9 cellular contexts compared by ENCODE assay signal in genomic region chr10:32943854-32944661, GRCh38. TPM values are rescaled to one million over a fixed set of nuclear protein-coding genes. Genes with fewer than 3 reads are reported as not detected.
A peak's percentile ranks its signal among the peaks of the same experiment; 100 is the strongest.
DNase-seq lines count a peak whose midpoint lies in the region; ATAC-seq and TF ChIP-seq lines count a peak whose summit lies in the region.
"Had no signal": no experiment of that assay in that cellular context is flagged by ENCODE, and none has a peak within 500 bp of the region (broad histone marks: within the 10 kb centered on the region; RNA-seq: fewer than 3 reads in every experiment).

No MANE protein-coding gene starts in this region.

- TF ChIP-seq POLR2A in erythroblast (IDR thresholded peaks at IDR 0.05; ENCODE audit: low read length): no peak

- CTCF ChIA-PET in CD4-positive, alpha-beta T cell (lab: Charles Lee): no interaction called here
- CTCF ChIA-PET in naive thymus-derived CD4-positive, alpha-beta T cell (lab: Charles Lee): no interaction called here
- CTCF ChIA-PET in activated naive CD4-positive, alpha-beta T cell treated with anti-CD3 and anti-CD28 coated beads for 36 hours (lab: Charles Lee): no interaction called here

- H3K27ac Mint-ChIP-seq in CD4-positive, alpha-beta T cell: peak overlapping the region; percentile 43
- H3K27ac Mint-ChIP-seq in IgD-negative memory B cell: peak overlapping the region; percentile 59 to 82 (median 71)
- H3K27ac Mint-ChIP-seq in naive thymus-derived CD4-positive, alpha-beta T cell: no peak overlapping the region
- no peak overlapping the region for H3K27ac Mint-ChIP-seq in activated naive CD4-positive, alpha-beta T cell treated with anti-CD3 and anti-CD28 coated beads for 36 hours
- H3K27ac Mint-ChIP-seq in activated naive CD8-positive, alpha-beta T cell treated with anti-CD3 and anti-CD28 coated beads, Interleukin-2, amount 50 U/mL, for 24 hours: no peak overlapping the region

- no peaks in the 10 kb centered on the region for H3K9me3 Mint-ChIP-seq in CD4-positive, alpha-beta T cell
- no peaks in the 10 kb centered on the region for H3K9me3 Mint-ChIP-seq in IgD-negative memory B cell
- H3K9me3 Mint-ChIP-seq in naive thymus-derived CD4-positive, alpha-beta T cell: peaks cover 0 to 1% (median 0%) of the 10 kb centered on the region in 11 donors
- H3K9me3 Mint-ChIP-seq in activated naive CD4-positive, alpha-beta T cell treated with anti-CD3 and anti-CD28 coated beads for 36 hours: no peaks in the 10 kb centered on the region
- no peaks in the 10 kb centered on the region for H3K9me3 Mint-ChIP-seq in activated naive CD8-positive, alpha-beta T cell treated with anti-CD3 and anti-CD28 coated beads, Interleukin-2, amount 50 U/mL, for 24 hours

- H3K4me1 ChIP-seq in naive thymus-derived CD4-positive, alpha-beta T cell (ENCODE audit: control insufficient read depth in 2 of 2, insufficient read depth in 2 of 2, low read length in 2 of 2): peaks cover 5 to 38% of the 10 kb centered on the region in 2 donors

- POLR2A ChIA-PET in CD4-positive, alpha-beta T cell (lab: Charles Lee): interaction anchor here (0.6 to 1.0 kb wide), 4 partner anchors 9 to 32 kb away, joined by 3 read pairs; no protein-coding TSS in a partner anchor
- POLR2A ChIA-PET in naive thymus-derived CD4-positive, alpha-beta T cell (lab: Charles Lee): no interaction called here

- peaks cover 77% of the 10 kb centered on the region for H3K4me1 Mint-ChIP-seq in CD4-positive, alpha-beta T cell (ENCODE audit: low read depth)
- H3K4me1 Mint-ChIP-seq in IgD-negative memory B cell: peaks cover 53 to 64% (median 59%) of the 10 kb centered on the region in 3 donors
- peaks cover 12 to 60% (median 49%) of the 10 kb centered on the region in 7 donors for H3K4me1 Mint-ChIP-seq in naive thymus-derived CD4-positive, alpha-beta T cell
- H3K4me1 Mint-ChIP-seq in activated naive CD4-positive, alpha-beta T cell treated with anti-CD3 and anti-CD28 coated beads for 36 hours (ENCODE audit: low read depth): peaks cover 26% of the 10 kb centered on the region
- H3K4me1 Mint-ChIP-seq in activated naive CD8-positive, alpha-beta T cell treated with anti-CD3 and anti-CD28 coated beads, Interleukin-2, amount 50 U/mL, for 24 hours: peaks cover 56% of the 10 kb centered on the region

- TF ChIP-seq CTCF in CD4-positive, alpha-beta T cell (IDR thresholded peaks at IDR 0.05): no peak

- H3K9me3 ChIP-seq in CD4-positive, alpha-beta T cell (ENCODE audit: control insufficient read depth, low read length): no peaks in the 10 kb centered on the region
- H3K9me3 ChIP-seq in naive thymus-derived CD4-positive, alpha-beta T cell (ENCODE audit: control insufficient read depth in 2 of 3, low read length in 3 of 3): no peaks in the 10 kb centered on the region
- H3K9me3 ChIP-seq: gastrocnemius medialis had no signal

- no peaks in the 10 kb centered on the region for H3K27me3 Mint-ChIP-seq in CD4-positive, alpha-beta T cell
- no peaks in the 10 kb centered on the region for H3K27me3 Mint-ChIP-seq in IgD-negative memory B cell
- H3K27me3 Mint-ChIP-seq in naive thymus-derived CD4-positive, alpha-beta T cell: no peaks in the 10 kb centered on the region
- H3K27me3 Mint-ChIP-seq in activated naive CD4-positive, alpha-beta T cell treated with anti-CD3 and anti-CD28 coated beads for 36 hours (ENCODE audit: low read depth): no peaks in the 10 kb centered on the region
- H3K27me3 Mint-ChIP-seq in activated naive CD8-positive, alpha-beta T cell treated with anti-CD3 and anti-CD28 coated beads, Interleukin-2, amount 50 U/mL, for 24 hours: no peaks in the 10 kb centered on the region

- peaks cover 11% of the 10 kb centered on the region for H3K36me3 Mint-ChIP-seq in CD4-positive, alpha-beta T cell (ENCODE audit: low read depth)
- peaks cover 12% of the 10 kb centered on the region for H3K36me3 Mint-ChIP-seq in IgD-negative memory B cell
- H3K36me3 Mint-ChIP-seq in naive thymus-derived CD4-positive, alpha-beta T cell: peaks cover 0 to 7% (median 0%) of the 10 kb centered on the region in 5 donors
- no peaks in the 10 kb centered on the region for H3K36me3 Mint-ChIP-seq in activated naive CD4-positive, alpha-beta T cell treated with anti-CD3 and anti-CD28 coated beads for 36 hours (ENCODE audit: low read depth)
- H3K36me3 Mint-ChIP-seq in activated naive CD8-positive, alpha-beta T cell treated with anti-CD3 and anti-CD28 coated beads, Interleukin-2, amount 50 U/mL, for 24 hours (ENCODE audit: low read depth): peaks cover 5% of the 10 kb centered on the region

- H3K4me3 ChIP-seq in naive thymus-derived CD4-positive, alpha-beta T cell (ENCODE audit: low read length): no peak overlapping the region
- H3K4me3 ChIP-seq: gastrocnemius medialis had no signal

- ATAC-seq in CD4-positive, alpha-beta T cell (ENCODE audit: poor library complexity): no peak
- peak; percentile 14 for ATAC-seq in naive thymus-derived CD4-positive, alpha-beta T cell
- ATAC-seq in GM19324 (IDR thresholded peaks at IDR 0.05; ENCODE audit: low FRiP score, unreplicated experiment): no peak
- ATAC-seq in activated naive CD8-positive, alpha-beta T cell treated with anti-CD3 and anti-CD28 coated beads, Interleukin-2, amount 50 U/mL, for 24 hours: no peak
- ATAC-seq: gastrocnemius medialis had no signal

- H3K36me3 ChIP-seq in naive thymus-derived CD4-positive, alpha-beta T cell (ENCODE audit: control insufficient read depth in 2 of 3, insufficient read depth in 3 of 3, low read length in 3 of 3): no peaks in the 10 kb centered on the region
- H3K36me3 ChIP-seq: gastrocnemius medialis had no signal

- no peak overlapping the region for H3K4me3 Mint-ChIP-seq in CD4-positive, alpha-beta T cell
- H3K4me3 Mint-ChIP-seq in IgD-negative memory B cell: peak overlapping the region; percentile 5 to 86 (median 50)
- no peak overlapping the region for H3K4me3 Mint-ChIP-seq in naive thymus-derived CD4-positive, alpha-beta T cell
- no peak overlapping the region for H3K4me3 Mint-ChIP-seq in activated naive CD4-positive, alpha-beta T cell treated with anti-CD3 and anti-CD28 coated beads for 36 hours
- no peak overlapping the region for H3K4me3 Mint-ChIP-seq in activated naive CD8-positive, alpha-beta T cell treated with anti-CD3 and anti-CD28 coated beads, Interleukin-2, amount 50 U/mL, for 24 hours

- intact Hi-C loops in CD4-positive, alpha-beta T cell (cut with DNase I, micrococcal nuclease): no loop called here
- intact Hi-C loops in naive thymus-derived CD4-positive, alpha-beta T cell (cut with micrococcal nuclease): no loop called here
- intact Hi-C loops in activated naive CD4-positive, alpha-beta T cell treated with anti-CD3 and anti-CD28 coated beads for 36 hours (cut with micrococcal nuclease): no loop called here

- H3K27ac ChIP-seq in CD4-positive, alpha-beta T cell (ENCODE audit: low read depth, low read length): no peak overlapping the region
- H3K27ac ChIP-seq in naive thymus-derived CD4-positive, alpha-beta T cell (ENCODE audit: low read depth, low read length): no peak overlapping the region

- DNase-seq in CD4-positive, alpha-beta T cell: no peak
- DNase-seq in erythroblast (lab: John Stamatoyannopoulos, UW) (peak; percentile 44 to 64), SKM-1 treated with dmso at 0.1 percent for 144 hours (lab: John Stamatoyannopoulos, UW; ENCODE audit: unreplicated experiment) (no peak)
- DNase-seq in naive thymus-derived CD4-positive, alpha-beta T cell: no peak
- DNase-seq in activated naive CD4-positive, alpha-beta T cell treated with anti-CD3 and anti-CD28 coated beads for 36 hours: no peak
- no peak for DNase-seq in activated naive CD8-positive, alpha-beta T cell treated with anti-CD3 and anti-CD28 coated beads, Interleukin-2, amount 50 U/mL, for 24 hours
- DNase-seq: gastrocnemius medialis had no signal

- H3K27me3 ChIP-seq in CD4-positive, alpha-beta T cell (ENCODE audit: control insufficient read depth, insufficient read depth, low read length): no peaks in the 10 kb centered on the region
- H3K27me3 ChIP-seq in naive thymus-derived CD4-positive, alpha-beta T cell (ENCODE audit: control insufficient read depth in 2 of 2, insufficient read depth in 2 of 2, low read length in 2 of 2): no peaks in the 10 kb centered on the region
- H3K27me3 ChIP-seq: gastrocnemius medialis had no signal

RNA-seq across cellular contexts. Expression of gene ITGB1, which starts 14.0 kb away (rescaled TPM):
- total RNA-seq in CD4-positive, alpha-beta T cell: 10 to 100 TPM; 82.4 to 82.9 TPM
- polyA plus RNA-seq in IgD-negative memory B cell: 394 TPM
- 100 to 1,000 TPM in 1 of 5 experiments, 10 to 100 TPM in 4; 43.2 to 205 (median 60.8) TPM for total RNA-seq in naive thymus-derived CD4-positive, alpha-beta T cell
- 10 to 100 TPM; 26.5 to 36.1 TPM for polyA plus RNA-seq in naive thymus-derived CD4-positive, alpha-beta T cell
- 10 to 100 TPM; 30.3 to 34.5 TPM for total RNA-seq in activated naive CD4-positive, alpha-beta T cell treated with anti-CD3 and anti-CD28 coated beads for 36 hours

Comparison
In these comparisons a context has a peak if more than half of its experiments do, and no peak if none do; other contexts are left out.
1. DNase-seq: peak in erythroblast (2 of 2); none in CD4-positive, alpha-beta T cell (0 of 10), naive thymus-derived CD4-positive, alpha-beta T cell (0 of 9), activated naive CD4-positive, alpha-beta T cell treated with anti-CD3 and anti-CD28 coated beads for 36 hours (single experiment), activated naive CD8-positive, alpha-beta T cell treated with anti-CD3 and anti-CD28 coated beads, Interleukin-2, amount 50 U/mL, for 24 hours (single experiment) and SKM-1 treated with dmso at 0.1 percent for 144 hours (single experiment).
2. H3K27ac Mint-ChIP-seq: peak in CD4-positive, alpha-beta T cell (single experiment) and IgD-negative memory B cell (3 of 3); none in naive thymus-derived CD4-positive, alpha-beta T cell (0 of 9), activated naive CD4-positive, alpha-beta T cell treated with anti-CD3 and anti-CD28 coated beads for 36 hours (single experiment) and activated naive CD8-positive, alpha-beta T cell treated with anti-CD3 and anti-CD28 coated beads, Interleukin-2, amount 50 U/mL, for 24 hours (single experiment).
3. H3K4me3 Mint-ChIP-seq: peak in IgD-negative memory B cell (4 of 4); none in CD4-positive, alpha-beta T cell (single experiment), naive thymus-derived CD4-positive, alpha-beta T cell (0 of 10), activated naive CD4-positive, alpha-beta T cell treated with anti-CD3 and anti-CD28 coated beads for 36 hours (single experiment) and activated naive CD8-positive, alpha-beta T cell treated with anti-CD3 and anti-CD28 coated beads, Interleukin-2, amount 50 U/mL, for 24 hours (single experiment).